In the genomic region with DNA sequence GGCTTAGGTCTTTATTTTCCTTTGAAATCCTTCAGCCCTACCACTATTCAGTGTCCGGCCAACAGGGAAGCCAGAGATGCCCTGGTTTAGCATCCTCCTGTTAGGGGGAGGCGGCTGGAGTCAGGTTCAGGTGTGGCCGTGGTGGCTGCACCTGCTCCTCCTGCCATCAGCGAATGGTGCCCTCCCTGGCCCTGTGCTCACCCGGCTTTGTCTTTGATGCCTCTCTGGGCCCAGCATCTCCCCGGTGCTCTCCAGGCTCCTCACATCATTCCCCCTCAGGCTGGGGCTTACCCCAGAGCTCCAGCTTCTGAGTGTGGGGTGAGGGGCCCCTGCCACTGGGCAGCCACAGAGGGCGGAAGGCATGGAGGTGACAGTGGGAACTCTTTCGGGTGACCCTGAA, we compare ENCODE assay signal across 25 cellular contexts.
"Had no signal": no experiment of that assay in that cellular context is flagged by ENCODE, and none has a peak within 500 bp of the region (broad histone marks: within the 10 kb centered on the region; RNA-seq: fewer than 3 reads in every experiment).

No MANE protein-coding gene starts in this region.

- H3K4me3 ChIP-seq: dorsolateral prefrontal cortex, gastrocnemius medialis, left lung, prostate gland, skin epidermis, spleen, testis, tibial artery had no signal

- FAIRE-seq: colon, keratinocyte had no signal

- DNase-seq: effector CD4-positive, alpha-beta T cell; foreskin fibroblast; gastrocnemius medialis; left lung; mammary epithelial cell; mesendoderm; midbrain; naive thymus-derived CD4-positive, alpha-beta T cell; right cardiac atrium; spleen; stimulated activated CD4-positive, alpha-beta T cell treated with anti-CD3 and anti-CD28 coated beads, Interleukin-4, amount 100 ng/mL, for 4 hours; stimulated activated naive CD8-positive, alpha-beta T cell treated with anti-CD3 and anti-CD28 coated beads, Interleukin-15, Interleukin-2, amounts not matched to agents 100 U/mL and 50 U/mL, for 24 hours; substantia nigra; testis; tibial artery had no signal

- H3K27ac ChIP-seq: dorsolateral prefrontal cortex, epithelial cell of prostate, gastrocnemius medialis, left lung, neutrophil, parathyroid adenoma, prostate gland, spleen, testis, tibial artery had no signal

- H3K36me3 ChIP-seq: gastrocnemius medialis, left lung, neutrophil, prostate gland, spleen, tibial artery had no signal

- H3K9me3 ChIP-seq: gastrocnemius medialis, left lung, neutrophil, prostate gland, spleen, testis, tibial artery had no signal

- ATAC-seq: esophagus mucosa; gastrocnemius medialis; left lung; naive thymus-derived CD4-positive, alpha-beta T cell; right cardiac atrium; stimulated activated memory B cell treated with anti-CD40 and anti-IgM and Interleukin-4, amounts not matched to agents 10 μg/mL and 1 μg/mL and 100 μg/mL, for 72 hours; stimulated activated naive CD8-positive, alpha-beta T cell treated with anti-CD3 and anti-CD28 coated beads, Interleukin-15, Interleukin-2, amounts not matched to agents 100 U/mL and 50 U/mL, for 24 hours had no signal

- H3K4me1 ChIP-seq: gastrocnemius medialis, left lung, parathyroid adenoma, prostate gland, spleen, testis had no signal

- H3K27me3 ChIP-seq: left lung, neutrophil, testis, tibial artery had no signal
